25 cellular contexts compared by ENCODE assay signal in the genomic region with DNA sequence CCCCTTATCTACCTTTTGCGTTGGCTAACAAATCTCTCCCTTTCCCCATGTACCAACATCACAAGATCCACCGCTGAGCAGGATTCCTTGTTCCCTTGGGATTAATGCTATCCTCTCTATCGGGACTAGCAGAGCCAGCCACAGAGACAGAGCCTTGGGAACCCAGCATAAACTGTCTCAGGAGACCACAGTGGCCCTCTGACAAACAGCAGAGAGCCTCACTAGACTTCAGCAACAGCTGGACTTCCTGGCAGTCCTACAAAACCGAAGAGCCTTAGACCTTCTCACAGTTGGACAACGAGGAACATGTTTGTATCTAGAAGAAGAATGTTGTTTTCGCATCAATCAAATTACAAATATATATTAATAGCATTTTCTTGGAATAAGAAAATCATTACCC. TPM values are rescaled to one million over a fixed set of nuclear protein-coding genes. Genes with fewer than 3 reads are reported as not detected.
"Had no signal": no experiment of that assay in that cellular context is flagged by ENCODE, and none has a peak within 500 bp of the region (broad histone marks: within the 10 kb centered on the region; RNA-seq: fewer than 3 reads in every experiment).

No MANE protein-coding gene starts in this region.

- ATAC-seq: left lung; natural killer cell treated with Interleukin-12 subunit alpha and Interleukin-12 subunit beta and Interleukin-15 and Interleukin-18, amount 100 ng/mL, for 72 hours had no signal

- H3K9me3 ChIP-seq: left lung, ovary, prostate gland, uterus had no signal

- H3K4me1 ChIP-seq: prostate gland, uterus had no signal

- H3K9me3 Mint-ChIP-seq: natural killer cell treated with Interleukin-12 subunit alpha and Interleukin-12 subunit beta and Interleukin-15 and Interleukin-18, amount 100 ng/mL, for 72 hours; stimulated activated naive CD8-positive, alpha-beta T cell treated with anti-CD3 and anti-CD28 coated beads, Interleukin-15, Interleukin-2, amounts not matched to agents 100 ng/mL and 50 ng/mL, for 24 hours had no signal

- H3K27me3 ChIP-seq: left lung, ovary, uterus had no signal

- DNase-seq: activated B cell treated with CpG ODN at 0.5 μM for 24 hours; activated CD4-positive, alpha-beta T cell treated with anti-CD3 and anti-CD28 coated beads for 4 hours; activated CD4-positive, alpha-beta T cell treated with anti-CD3 and anti-CD28 coated beads, Interleukin-2, amount 50 U/mL, for 48 hours; activated naive CD4-positive, alpha-beta T cell treated with Interleukin-2 at 50 U/mL for 16 hours; activated naive CD8-positive, alpha-beta T cell treated with anti-CD3 and anti-CD28 coated beads for 36 hours; activated T-cell treated with anti-CD3 and anti-CD28 coated beads, Interleukin-2, amount 50 U/mL, for 48 hours; cerebellar nuclear complex; endodermal cell; left lung; mammary epithelial cell; ovary; stimulated activated CD4-positive, alpha-beta T cell treated with anti-CD3 and anti-CD28 coated beads, Interleukin-12 subunit alpha, Interleukin-12 subunit beta, amount 100 ng/mL, for 4 hours; stimulated activated CD4-positive, alpha-beta T cell treated with anti-CD3 and anti-CD28 coated beads, Interleukin-1b, Interleukin-23, amount 100 ng/mL, for 48 hours; T-helper 1 cell; T1000; trophoblast cell; uterus had no signal

- H3K36me3 ChIP-seq: left lung, ovary, prostate gland, uterus had no signal

- H3K27me3 Mint-ChIP-seq: activated B cell treated with CpG ODN at 0.5 μM for 24 hours; activated naive CD8-positive, alpha-beta T cell treated with anti-CD3 and anti-CD28 coated beads for 36 hours; stimulated activated naive CD8-positive, alpha-beta T cell treated with anti-CD3 and anti-CD28 coated beads, Interleukin-15, Interleukin-2, amounts not matched to agents 100 ng/mL and 50 ng/mL, for 24 hours had no signal

- H3K27ac ChIP-seq: coronary artery, ovary, prostate gland, uterus had no signal

- H3K27ac Mint-ChIP-seq: activated B cell treated with CpG ODN at 0.5 μM for 24 hours; activated naive CD8-positive, alpha-beta T cell treated with anti-CD3 and anti-CD28 coated beads for 36 hours; endodermal cell; mesothelial cell of epicardium; natural killer cell treated with Interleukin-12 subunit alpha and Interleukin-12 subunit beta and Interleukin-15 and Interleukin-18, amount 100 ng/mL, for 72 hours; stimulated activated naive CD8-positive, alpha-beta T cell treated with anti-CD3 and anti-CD28 coated beads, Interleukin-15, Interleukin-2, amounts not matched to agents 100 ng/mL and 50 ng/mL, for 24 hours had no signal

- H3K36me3 Mint-ChIP-seq: activated naive CD8-positive, alpha-beta T cell treated with anti-CD3 and anti-CD28 coated beads for 36 hours; mesothelial cell of epicardium; natural killer cell treated with Interleukin-12 subunit alpha and Interleukin-12 subunit beta and Interleukin-15 and Interleukin-18, amount 100 ng/mL, for 72 hours had no signal

- H3K4me3 Mint-ChIP-seq: activated B cell treated with CpG ODN at 0.5 μM for 24 hours; activated naive CD8-positive, alpha-beta T cell treated with anti-CD3 and anti-CD28 coated beads for 36 hours; endodermal cell; mesothelial cell of epicardium; natural killer cell treated with Interleukin-12 subunit alpha and Interleukin-12 subunit beta and Interleukin-15 and Interleukin-18, amount 100 ng/mL, for 72 hours; stimulated activated naive CD8-positive, alpha-beta T cell treated with anti-CD3 and anti-CD28 coated beads, Interleukin-15, Interleukin-2, amounts not matched to agents 100 ng/mL and 50 ng/mL, for 24 hours had no signal

- H3K4me3 ChIP-seq: coronary artery, left lung, ovary, prostate gland, uterus had no signal

RNA-seq across cellular contexts. Expression of a gene that starts 39.6 kb away (rescaled TPM):
- total RNA-seq: activated naive CD8-positive, alpha-beta T cell treated with anti-CD3 and anti-CD28 coated beads for 36 hours; fibroblast of villous mesenchyme; mesothelial cell of epicardium; skeletal muscle tissue; temporal lobe had no signal
